In genomic region chr4:175530655-175531054, GRCh38 we compare ENCODE assay signal across 1 cellular context.
TF ChIP-seq lines count a peak whose summit lies in the region.

No MANE protein-coding gene starts in this region.

TF ChIP-seq in GM23338, 12 proteins besides CTCF, POLR2A, EP300 and RAD21 (continued from another document):
- TF ChIP-seq, protein P1, sequence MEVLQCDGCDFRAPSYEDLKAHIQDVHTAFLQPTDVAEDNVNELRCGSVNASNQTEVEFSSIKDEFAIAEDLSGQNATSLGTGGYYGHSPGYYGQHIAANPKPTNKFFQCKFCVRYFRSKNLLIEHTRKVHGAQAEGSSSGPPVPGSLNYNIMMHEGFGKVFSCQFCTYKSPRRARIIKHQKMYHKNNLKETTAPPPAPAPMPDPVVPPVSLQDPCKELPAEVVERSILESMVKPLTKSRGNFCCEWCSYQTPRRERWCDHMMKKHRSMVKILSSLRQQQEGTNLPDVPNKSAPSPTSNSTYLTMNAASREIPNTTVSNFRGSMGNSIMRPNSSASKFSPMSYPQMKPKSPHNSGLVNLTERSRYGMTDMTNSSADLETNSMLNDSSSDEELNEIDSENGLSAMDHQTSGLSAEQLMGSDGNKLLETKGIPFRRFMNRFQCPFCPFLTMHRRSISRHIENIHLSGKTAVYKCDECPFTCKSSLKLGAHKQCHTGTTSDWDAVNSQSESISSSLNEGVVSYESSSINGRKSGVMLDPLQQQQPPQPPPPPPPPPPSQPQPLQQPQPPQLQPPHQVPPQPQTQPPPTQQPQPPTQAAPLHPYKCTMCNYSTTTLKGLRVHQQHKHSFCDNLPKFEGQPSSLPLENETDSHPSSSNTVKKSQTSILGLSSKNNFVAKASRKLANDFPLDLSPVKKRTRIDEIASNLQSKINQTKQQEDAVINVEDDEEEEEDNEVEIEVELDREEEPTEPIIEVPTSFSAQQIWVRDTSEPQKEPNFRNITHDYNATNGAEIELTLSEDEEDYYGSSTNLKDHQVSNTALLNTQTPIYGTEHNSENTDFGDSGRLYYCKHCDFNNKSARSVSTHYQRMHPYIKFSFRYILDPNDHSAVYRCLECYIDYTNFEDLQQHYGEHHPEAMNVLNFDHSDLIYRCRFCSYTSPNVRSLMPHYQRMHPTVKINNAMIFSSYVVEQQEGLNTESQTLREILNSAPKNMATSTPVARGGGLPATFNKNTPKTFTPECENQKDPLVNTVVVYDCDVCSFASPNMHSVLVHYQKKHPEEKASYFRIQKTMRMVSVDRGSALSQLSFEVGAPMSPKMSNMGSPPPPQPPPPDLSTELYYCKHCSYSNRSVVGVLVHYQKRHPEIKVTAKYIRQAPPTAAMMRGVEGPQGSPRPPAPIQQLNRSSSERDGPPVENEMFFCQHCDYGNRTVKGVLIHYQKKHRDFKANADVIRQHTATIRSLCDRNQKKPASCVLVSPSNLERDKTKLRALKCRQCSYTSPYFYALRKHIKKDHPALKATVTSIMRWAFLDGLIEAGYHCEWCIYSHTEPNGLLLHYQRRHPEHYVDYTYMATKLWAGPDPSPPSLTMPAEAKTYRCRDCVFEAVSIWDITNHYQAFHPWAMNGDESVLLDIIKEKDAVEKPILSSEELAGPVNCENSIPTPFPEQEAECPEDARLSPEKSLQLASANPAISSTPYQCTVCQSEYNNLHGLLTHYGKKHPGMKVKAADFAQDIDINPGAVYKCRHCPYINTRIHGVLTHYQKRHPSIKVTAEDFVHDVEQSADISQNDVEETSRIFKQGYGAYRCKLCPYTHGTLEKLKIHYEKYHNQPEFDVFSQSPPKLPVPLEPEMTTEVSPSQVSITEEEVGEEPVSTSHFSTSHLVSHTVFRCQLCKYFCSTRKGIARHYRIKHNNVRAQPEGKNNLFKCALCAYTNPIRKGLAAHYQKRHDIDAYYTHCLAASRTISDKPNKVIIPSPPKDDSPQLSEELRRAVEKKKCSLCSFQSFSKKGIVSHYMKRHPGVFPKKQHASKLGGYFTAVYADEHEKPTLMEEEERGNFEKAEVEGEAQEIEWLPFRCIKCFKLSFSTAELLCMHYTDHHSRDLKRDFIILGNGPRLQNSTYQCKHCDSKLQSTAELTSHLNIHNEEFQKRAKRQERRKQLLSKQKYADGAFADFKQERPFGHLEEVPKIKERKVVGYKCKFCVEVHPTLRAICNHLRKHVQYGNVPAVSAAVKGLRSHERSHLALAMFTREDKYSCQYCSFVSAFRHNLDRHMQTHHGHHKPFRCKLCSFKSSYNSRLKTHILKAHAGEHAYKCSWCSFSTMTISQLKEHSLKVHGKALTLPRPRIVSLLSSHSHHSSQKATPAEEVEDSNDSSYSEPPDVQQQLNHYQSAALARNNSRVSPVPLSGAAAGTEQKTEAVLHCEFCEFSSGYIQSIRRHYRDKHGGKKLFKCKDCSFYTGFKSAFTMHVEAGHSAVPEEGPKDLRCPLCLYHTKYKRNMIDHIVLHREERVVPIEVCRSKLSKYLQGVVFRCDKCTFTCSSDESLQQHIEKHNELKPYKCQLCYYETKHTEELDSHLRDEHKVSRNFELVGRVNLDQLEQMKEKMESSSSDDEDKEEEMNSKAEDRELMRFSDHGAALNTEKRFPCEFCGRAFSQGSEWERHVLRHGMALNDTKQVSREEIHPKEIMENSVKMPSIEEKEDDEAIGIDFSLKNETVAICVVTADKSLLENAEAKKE (CRISPR knock-in tag; IDR thresholded peaks at IDR 0.05) = no peak
- TF ChIP-seq EZH2 (IDR thresholded peaks at IDR 0.05; ENCODE audit: low read depth, unreplicated experiment) (no peak), JUNB (IDR thresholded peaks at IDR 0.05; ENCODE audit: unreplicated experiment) (no peak)
